ENCODE assay signal across 8 cellular contexts in genomic region chr3:47961815-47962606, GRCh38. TPM values are rescaled to one million over a fixed set of nuclear protein-coding genes. Genes with fewer than 3 reads are reported as not detected.
DNase-seq lines count a peak whose midpoint lies in the region; ATAC-seq and TF ChIP-seq lines count a peak whose summit lies in the region.

No MANE protein-coding gene starts in this region.

- ATAC-seq in GM18907 (IDR thresholded peaks at IDR 0.05; ENCODE audit: unreplicated experiment) (peak; percentile 59), HG02852 (IDR thresholded peaks at IDR 0.05; ENCODE audit: unreplicated experiment) (no peak)

- H3K9me3 ChIP-seq in OCI-LY3 (ENCODE audit: insufficient read depth, low read length) (no peaks in the 10 kb centered on the region), mesenchymal stem cell (ENCODE audit: control insufficient read depth, low read length) (no peaks in the 10 kb centered on the region)

- DNase-seq in astrocyte of the hippocampus (ENCODE audit: low read depth, low spot score) (peak; percentile 65), mesenchymal stem cell (peak; percentile 29), 8988T (no peak), NCI-H524 treated with DMSO at 0.1 percent for 48 hours (lab: John Stamatoyannopoulos, UW) (no peak), DMS153 treated with DMSO at 0.1 percent for 48 hours (lab: John Stamatoyannopoulos, UW; ENCODE audit: unreplicated experiment) (no peak)

- no peak overlapping the region for H2AFZ ChIP-seq in OCI-LY3 (ENCODE audit: low read depth, low read length)
- no peak overlapping the region for H2AFZ ChIP-seq in mesenchymal stem cell (ENCODE audit: low read depth, low read length)

- no peak overlapping the region for H2BK15ac ChIP-seq in mesenchymal stem cell (ENCODE audit: low read depth, poor library complexity, severe bottlenecking)

- H2BK12ac ChIP-seq in mesenchymal stem cell (ENCODE audit: low read length in 2 of 2), result no peak overlapping the region

- H4K20me1 ChIP-seq in OCI-LY3 (ENCODE audit: insufficient read depth, low read length), result 0 out of 2 replicates have a peak, but pooled peaks cover 17% of the 10 kb centered on the region

- H3K18ac ChIP-seq in mesenchymal stem cell (ENCODE audit: low read depth in 1 of 2, low read length in 2 of 2), result no peak overlapping the region

- TF ChIP-seq CTCF in OCI-LY3 (IDR thresholded peaks at IDR 0.05; ENCODE audit: low read depth, low read length), result no peak

- H3K4me1 ChIP-seq in OCI-LY3 (ENCODE audit: low read length), result peaks cover 24% of the 10 kb centered on the region
- H3K4me1 ChIP-seq in mesenchymal stem cell (ENCODE audit: control insufficient read depth, insufficient read depth, low read depth, low read length), result peaks cover 6% of the 10 kb centered on the region

- no peak overlapping the region for H2BK5ac ChIP-seq in mesenchymal stem cell (ENCODE audit: low read depth, low read length, poor library complexity, severe bottlenecking)

- peak overlapping the region in 1 of 2 experiments; percentile 18 for H3K14ac ChIP-seq in mesenchymal stem cell (ENCODE audit: low read length in 2 of 2)

- WGBS in mesenchymal stem cell, result 89% methylated on average over 5 of the region's 5 CpGs

- H3K27ac ChIP-seq in OCI-LY3 (ENCODE audit: low read length) (no peak overlapping the region), mesenchymal stem cell (ENCODE audit: low read length, poor library complexity, severe bottlenecking) (no peak overlapping the region)

- no peak overlapping the region for H3K9ac ChIP-seq in OCI-LY3 (ENCODE audit: low read length)
- no peak overlapping the region for H3K9ac ChIP-seq in mesenchymal stem cell (ENCODE audit: low read length)

- H3K23ac ChIP-seq in mesenchymal stem cell (ENCODE audit: low read length in 2 of 2), result no peak overlapping the region

- no peak overlapping the region for H2BK120ac ChIP-seq in mesenchymal stem cell (ENCODE audit: low read depth, low read length)

- H3K4ac ChIP-seq in mesenchymal stem cell (ENCODE audit: low read depth in 1 of 2, low read length in 2 of 2), result no peak overlapping the region

- no peak overlapping the region for H2AK5ac ChIP-seq in mesenchymal stem cell (ENCODE audit: low read length, severe bottlenecking)

- no peaks in the 10 kb centered on the region for H3K79me2 ChIP-seq in OCI-LY3 (ENCODE audit: low read length)

- H3K4me3 ChIP-seq in OCI-LY3 (ENCODE audit: low read length) (no peak overlapping the region), mesenchymal stem cell (ENCODE audit: insufficient read depth in 1 of 2, low read depth in 1 of 2, low read length in 2 of 2) (no peak overlapping the region)

- peaks cover 9% of the 10 kb centered on the region for H3K79me1 ChIP-seq in mesenchymal stem cell (replicated peaks; ENCODE audit: low read length, poor library complexity, severe bottlenecking)

- no peaks in the 10 kb centered on the region for H3K27me3 ChIP-seq in OCI-LY3 (ENCODE audit: low read depth, low read length)
- no peaks in the 10 kb centered on the region for H3K27me3 ChIP-seq in mesenchymal stem cell (ENCODE audit: control insufficient read depth in 1 of 2, insufficient read depth in 1 of 2, low read length in 2 of 2)

- H3K4me2 ChIP-seq in OCI-LY3 (ENCODE audit: low read length) (0 out of 2 replicates have a peak overlapping the region, but pooled peaks have one; percentile 2), mesenchymal stem cell (ENCODE audit: low read length, poor library complexity, severe bottlenecking) (no peak overlapping the region)

- no peak overlapping the region for H4K8ac ChIP-seq in mesenchymal stem cell (ENCODE audit: low read length)

- H3K36me3 ChIP-seq in OCI-LY3 (replicated peaks; ENCODE audit: low read depth, low read length) (no peaks in the 10 kb centered on the region), mesenchymal stem cell (ENCODE audit: control insufficient read depth in 1 of 2, insufficient read depth in 2 of 2, low read depth in 1 of 2, low read length in 2 of 2) (peaks cover 2 to 4% of the 10 kb centered on the region in 2 experiments)

- H4K91ac ChIP-seq in mesenchymal stem cell (ENCODE audit: low read length), result no peak overlapping the region

RNA-seq across cellular contexts. Expression of gene MAP4, which starts 54.2 kb away (rescaled TPM):
- 188 TPM for polyA plus RNA-seq in mesenchymal stem cell (2013, experiment 1 of 2)
- 181 TPM for polyA plus RNA-seq in mesenchymal stem cell (2013, experiment 2 of 2)

Comparison
In these comparisons a context has a peak if more than half of its experiments do, and no peak if none do; other contexts are left out.
1. DNase-seq: peak in astrocyte of the hippocampus (single experiment) and mesenchymal stem cell (single experiment); none in 8988T (single experiment), NCI-H524 treated with DMSO at 0.1 percent for 48 hours (single experiment) and DMS153 treated with DMSO at 0.1 percent for 48 hours (single experiment).